8 cellular contexts compared by ENCODE assay signal in the genomic region with DNA sequence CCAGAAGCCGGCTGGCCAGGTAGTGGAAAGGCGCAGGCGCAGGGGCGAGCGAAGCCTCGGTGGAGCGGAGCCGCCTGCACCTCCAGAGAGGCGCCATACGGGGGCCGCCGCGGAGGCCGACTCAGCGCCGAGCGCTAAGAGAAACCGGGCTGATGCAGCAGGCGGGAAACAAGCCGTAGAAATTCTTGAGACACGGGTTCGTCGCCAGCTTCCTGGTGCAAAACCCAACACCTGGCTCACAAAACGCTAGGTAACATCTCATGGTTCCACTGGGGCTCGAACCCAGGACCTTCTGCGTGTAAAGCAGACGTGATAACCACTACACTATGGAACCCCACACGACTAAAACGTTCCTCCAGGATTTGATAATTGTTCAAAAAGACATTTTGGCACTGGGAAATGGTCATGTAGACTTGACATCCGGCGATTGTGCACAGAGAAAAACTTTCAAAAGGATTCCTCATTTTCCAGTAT. TPM values are rescaled to one million over a fixed set of nuclear protein-coding genes. Genes with fewer than 3 reads are reported as not detected.
DNase-seq lines count a peak whose midpoint lies in the region; ATAC-seq and TF ChIP-seq lines count a peak whose summit lies in the region.

No MANE protein-coding gene starts in this region.

- TF ChIP-seq EP300 in esophagus muscularis mucosa (IDR thresholded peaks at IDR 0.05): no peak

- peak; percentile 13 to 61 (median 37) for TF ChIP-seq CTCF in esophagus muscularis mucosa (IDR thresholded peaks at IDR 0.05)

- H3K27me3 ChIP-seq in esophagus muscularis mucosa (no peaks in the 10 kb centered on the region), muscle layer of duodenum (ENCODE audit: low read depth, low read length) (no peaks in the 10 kb centered on the region)

- DNase-seq in DMS 273 treated with DMSO at 0.1 percent for 48 hours (lab: John Stamatoyannopoulos, UW): peak; percentile 85
- DNase-seq in HuH-7.5 (ENCODE audit: low spot score): peak; percentile 89
- DNase-seq in OCI-M2 (lab: John Stamatoyannopoulos, UW; ENCODE audit: unreplicated experiment): peak; percentile 42
- peak; percentile 89 for DNase-seq in activated T-cell treated with anti-CD3 and anti-CD28 coated beads for 48 hours (ENCODE audit: low read depth)
- DNase-seq in esophagus muscularis mucosa (ENCODE audit: extremely low spot score): peak; percentile 94
- peak; percentile 67 for DNase-seq in stimulated activated CD8-positive, alpha-beta memory T cell treated with anti-CD3 and anti-CD28 coated beads, Interleukin-7, amount 100 ng/mL, for 24 hours (ENCODE audit: low read depth)

- H3K27ac ChIP-seq in esophagus muscularis mucosa (replicated peaks in 1 of 4) (peak overlapping the region; percentile 74 to 89 (median 87)), muscle layer of duodenum (ENCODE audit: low read length) (peak overlapping the region; percentile 89)

- intact Hi-C loops in esophagus muscularis mucosa (cut with DNase I): loop anchor here (5.0 kb wide), 1 partner anchor 117 kb away; the partner anchor contains the start of gene PATL1

- ATAC-seq in GM21528 (IDR thresholded peaks at IDR 0.05; ENCODE audit: low FRiP score, unreplicated experiment): peak; percentile 93

- H3K9me3 ChIP-seq in esophagus muscularis mucosa: no peaks in the 10 kb centered on the region
- H3K9me3 ChIP-seq in muscle layer of duodenum (ENCODE audit: control insufficient read depth in 1 of 2, low read length in 2 of 2): no peaks in the 10 kb centered on the region

- WGBS in esophagus muscularis mucosa: under 1% methylated on average over 30 of the region's 31 CpGs

- peak; percentile 19 for TF ChIP-seq POLR2A in esophagus muscularis mucosa (IDR thresholded peaks at IDR 0.05; ENCODE audit: low read depth)

- H3K4me1 ChIP-seq in esophagus muscularis mucosa (peaks cover 0 to 25% (median 19%) of the 10 kb centered on the region in 4 donors), muscle layer of duodenum (ENCODE audit: control insufficient read depth in 1 of 2, insufficient read depth in 2 of 2, low read length in 2 of 2) (no peaks in the 10 kb centered on the region)

- H3K4me3 ChIP-seq in esophagus muscularis mucosa (peak overlapping the region; percentile 57 to 66 (median 60)), muscle layer of duodenum (ENCODE audit: low read depth in 1 of 2, low read length in 2 of 2) (peak overlapping the region; percentile 63 to 79)

- H3K36me3 ChIP-seq in esophagus muscularis mucosa: no peaks in the 10 kb centered on the region
- H3K36me3 ChIP-seq in muscle layer of duodenum (ENCODE audit: control insufficient read depth in 1 of 2, insufficient read depth in 2 of 2, low read length in 2 of 2): no peaks in the 10 kb centered on the region

RNA-seq across cellular contexts. Expression of gene OR4D9, which starts 39.1 kb away (rescaled TPM):
- total RNA-seq in esophagus muscularis mucosa: not detected

RNA-seq across cellular contexts. Expression of gene OR4D11, which starts 47.0 kb away (rescaled TPM):
- not detected for total RNA-seq in esophagus muscularis mucosa

Comparison
In these comparisons a context has a peak if more than half of its experiments do, and no peak if none do; other contexts are left out.
1. Peak in every context shown above with its lines: DNase-seq, ATAC-seq, H3K4me3 ChIP-seq and H3K27ac ChIP-seq.
2. DNase-seq: peak in every context shown above with its lines; median percentile 94 in esophagus muscularis mucosa; 89 in HuH-7.5; 89 in activated T-cell treated with anti-CD3 and anti-CD28 coated beads for 48 hours; 85 in DMS 273 treated with DMSO at 0.1 percent for 48 hours; 67 in stimulated activated CD8-positive, alpha-beta memory T cell treated with anti-CD3 and anti-CD28 coated beads, Interleukin-7, amount 100 ng/mL, for 24 hours; 42 in OCI-M2.